ENCODE assay signal across 2 cellular contexts in the genomic region with DNA sequence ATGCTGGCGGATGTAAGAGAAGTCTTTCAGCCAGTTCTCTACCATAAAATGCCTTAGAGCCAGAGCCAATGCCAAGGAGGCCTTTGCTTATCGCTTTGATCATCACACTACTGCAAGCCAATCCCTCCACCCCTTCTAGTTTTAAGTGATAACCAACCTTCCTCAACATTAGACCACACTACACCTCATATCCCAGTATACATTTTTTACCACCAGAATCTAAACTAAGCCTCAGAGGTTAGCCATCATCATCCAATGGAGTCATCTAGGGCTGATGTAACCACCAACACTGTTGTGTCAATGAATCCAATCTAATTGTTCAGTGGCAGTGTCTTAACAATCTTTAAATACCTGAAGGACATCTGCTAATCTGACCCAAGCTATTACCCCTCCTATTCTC.
TF ChIP-seq lines count a peak whose summit lies in the region.

No MANE protein-coding gene starts in this region.

TF ChIP-seq in IMR-90, 13 proteins besides CTCF, POLR2A, EP300 and RAD21:
- TF ChIP-seq FOS (IDR thresholded peaks at IDR 0.05; ENCODE audit: low read depth, low read length) = no peak
- no peak for TF ChIP-seq MXI1 (IDR thresholded peaks at IDR 0.05; ENCODE audit: borderline replicate concordance, low read depth, low read length)
- no peak for TF ChIP-seq RCOR1 (IDR thresholded peaks at IDR 0.05; ENCODE audit: insufficient replicate concordance, low read length)

TF ChIP-seq in K562, 482 proteins besides CTCF, POLR2A, EP300 and RAD21:
- TF ChIP-seq, protein P1, sequence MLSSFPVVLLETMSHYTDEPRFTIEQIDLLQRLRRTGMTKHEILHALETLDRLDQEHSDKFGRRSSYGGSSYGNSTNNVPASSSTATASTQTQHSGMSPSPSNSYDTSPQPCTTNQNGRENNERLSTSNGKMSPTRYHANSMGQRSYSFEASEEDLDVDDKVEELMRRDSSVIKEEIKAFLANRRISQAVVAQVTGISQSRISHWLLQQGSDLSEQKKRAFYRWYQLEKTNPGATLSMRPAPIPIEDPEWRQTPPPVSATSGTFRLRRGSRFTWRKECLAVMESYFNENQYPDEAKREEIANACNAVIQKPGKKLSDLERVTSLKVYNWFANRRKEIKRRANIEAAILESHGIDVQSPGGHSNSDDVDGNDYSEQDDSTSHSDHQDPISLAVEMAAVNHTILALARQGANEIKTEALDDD (IDR thresholded peaks at IDR 0.05) = 0 out of 2 replicates have a peak, but pooled peaks have one; percentile 37
- TF ChIP-seq CEBPG (CRISPR knock-in tag; IDR thresholded peaks at IDR 0.05) (no peak), CEBPG (tag; conservative IDR thresholded peaks at IDR 0.05 in 1 of 2, IDR thresholded peaks at IDR 0.05 in 1 of 2) (peak in 1 of 2 experiments; percentile 37; a peak in 1 of 4 replicates), ZNF77 (CRISPR knock-in tag; IDR thresholded peaks at IDR 0.05) (no peak)
